Comparison of ENCODE assay signal across 7 cellular contexts in genomic region chr1:153921080-153921802, GRCh38. TPM values are rescaled to one million over a fixed set of nuclear protein-coding genes. Genes with fewer than 3 reads are reported as not detected.
DNase-seq lines count a peak whose midpoint lies in the region; ATAC-seq and TF ChIP-seq lines count a peak whose summit lies in the region.

No MANE protein-coding gene starts in this region.

- H3K4me1 ChIP-seq in iPS-18a (ENCODE audit: control insufficient read depth, low read depth, low read length): peaks cover 15% of the 10 kb centered on the region

- H3K9me3 ChIP-seq in iPS-18a (ENCODE audit: control insufficient read depth, low read depth, low read length): no peaks in the 10 kb centered on the region

- H3K4me3 ChIP-seq in iPS-18a (ENCODE audit: low read length): peak overlapping the region; percentile 98

- no peaks in the 10 kb centered on the region; the same call in 1 of the 2 replicates for H3K27me3 Mint-ChIP-seq in HFFc6 (ENCODE audit: insufficient read depth)
- no peaks in the 10 kb centered on the region for H3K27me3 Mint-ChIP-seq in activated CD8-positive, alpha-beta T cell treated with anti-CD3 and anti-CD28 coated beads for 36 hours
- no peaks in the 10 kb centered on the region for H3K27me3 Mint-ChIP-seq in stimulated activated naive CD8-positive, alpha-beta T cell treated with anti-CD3 and anti-CD28 coated beads, Interleukin-15, amount 100 ng/mL, for 72 hours

- no peaks in the 10 kb centered on the region for H3K36me3 Mint-ChIP-seq in HFFc6 (ENCODE audit: low read depth)
- H3K36me3 Mint-ChIP-seq in activated CD8-positive, alpha-beta T cell treated with anti-CD3 and anti-CD28 coated beads for 36 hours (ENCODE audit: low read depth): peaks cover 24% of the 10 kb centered on the region

- no peak for ATAC-seq in activated CD8-positive, alpha-beta T cell treated with anti-CD3 and anti-CD28 coated beads for 36 hours
- ATAC-seq in stimulated activated naive CD8-positive, alpha-beta T cell treated with anti-CD3 and anti-CD28 coated beads, Interleukin-15, amount 100 ng/mL, for 72 hours: no peak
- ATAC-seq in HG03457 (IDR thresholded peaks at IDR 0.05; ENCODE audit: unreplicated experiment): no peak

- H3K27ac Mint-ChIP-seq in HFFc6: peak overlapping the region; percentile 59
- peak overlapping the region; percentile 94 for H3K27ac Mint-ChIP-seq in activated CD8-positive, alpha-beta T cell treated with anti-CD3 and anti-CD28 coated beads for 36 hours
- H3K27ac Mint-ChIP-seq in stimulated activated naive CD8-positive, alpha-beta T cell treated with anti-CD3 and anti-CD28 coated beads, Interleukin-15, amount 100 ng/mL, for 72 hours: peak overlapping the region; percentile 1 to 97

- intact Hi-C loops in activated CD8-positive, alpha-beta T cell treated with anti-CD3 and anti-CD28 coated beads for 36 hours (cut with micrococcal nuclease): loop anchor here (5.0 kb wide), 1 partner anchor 114 kb away; no protein-coding TSS in a partner anchor

- H3K27me3 ChIP-seq in iPS-18a (ENCODE audit: control insufficient read depth, insufficient read depth, low read length): no peaks in the 10 kb centered on the region

- H3K27ac ChIP-seq in iPS-18a (ENCODE audit: low read length): peak overlapping the region; percentile 78

- H3K4me1 Mint-ChIP-seq in HFFc6 (ENCODE audit: low read depth): peaks cover 37% of the 10 kb centered on the region
- peaks cover 43% of the 10 kb centered on the region for H3K4me1 Mint-ChIP-seq in activated CD8-positive, alpha-beta T cell treated with anti-CD3 and anti-CD28 coated beads for 36 hours (ENCODE audit: low read depth)
- H3K4me1 Mint-ChIP-seq in stimulated activated naive CD8-positive, alpha-beta T cell treated with anti-CD3 and anti-CD28 coated beads, Interleukin-15, amount 100 ng/mL, for 72 hours: peaks cover 55% of the 10 kb centered on the region

- H3K9ac ChIP-seq in iPS-18a (ENCODE audit: low read length): peak overlapping the region; percentile 96

- peak overlapping the region; percentile 86 for H3K4me3 Mint-ChIP-seq in HFFc6
- peak overlapping the region; percentile 95 for H3K4me3 Mint-ChIP-seq in activated CD8-positive, alpha-beta T cell treated with anti-CD3 and anti-CD28 coated beads for 36 hours
- peak overlapping the region; percentile 75 to 89 for H3K4me3 Mint-ChIP-seq in stimulated activated naive CD8-positive, alpha-beta T cell treated with anti-CD3 and anti-CD28 coated beads, Interleukin-15, amount 100 ng/mL, for 72 hours

- POLR2A ChIA-PET in activated CD8-positive, alpha-beta T cell treated with anti-CD3 and anti-CD28 coated beads for 36 hours (lab: Charles Lee): interaction anchor here (0.6 to 9.9 kb wide), 24 partner anchors 9 to 138 kb away, joined by 3 to 126 read pairs (median 5); partner anchors contain the start of genes CREB3L4, CRTC2, DENND4B and JTB

- DNase-seq in HFFc6: no peak
- DNase-seq in activated CD8-positive, alpha-beta T cell treated with anti-CD3 and anti-CD28 coated beads for 36 hours: no peak
- DNase-seq in stimulated activated naive CD8-positive, alpha-beta T cell treated with anti-CD3 and anti-CD28 coated beads, Interleukin-15, amount 100 ng/mL, for 72 hours: no peak
- no peak for DNase-seq in NCI-H187 treated with DMSO at 0.1 percent for 48 hours (lab: John Stamatoyannopoulos, UW)
- DNase-seq in central memory CD4-positive, alpha-beta T cell: no peak

- no peaks in the 10 kb centered on the region for H3K9me3 Mint-ChIP-seq in HFFc6
- H3K9me3 Mint-ChIP-seq in activated CD8-positive, alpha-beta T cell treated with anti-CD3 and anti-CD28 coated beads for 36 hours: no peaks in the 10 kb centered on the region
- no peaks in the 10 kb centered on the region for H3K9me3 Mint-ChIP-seq in stimulated activated naive CD8-positive, alpha-beta T cell treated with anti-CD3 and anti-CD28 coated beads, Interleukin-15, amount 100 ng/mL, for 72 hours

- peaks cover 5% of the 10 kb centered on the region for H3K36me3 ChIP-seq in iPS-18a (ENCODE audit: control insufficient read depth, low read depth, low read length)

- CTCF ChIA-PET in activated CD8-positive, alpha-beta T cell treated with anti-CD3 and anti-CD28 coated beads for 36 hours (lab: Charles Lee): interaction anchor here (0.9 to 5.9 kb wide), 8 partner anchors 11 to 131 kb away, joined by 3 to 46 read pairs (median 4); partner anchors contain the start of gene DENND4B

- no peak for TF ChIP-seq CTCF in HFFc6 (IDR thresholded peaks at IDR 0.05)
- TF ChIP-seq CTCF in activated CD8-positive, alpha-beta T cell treated with anti-CD3 and anti-CD28 coated beads for 36 hours (IDR thresholded peaks at IDR 0.05): no peak

RNA-seq across cellular contexts. Expression of gene GATAD2B, which starts 1.5 kb away (rescaled TPM):
- total RNA-seq in HFFc6 (2021; fragmentation: NEBNext Ultra II Directional; extraction: Animal tissue kit (Norgen Biotek cat#: 25700)): 10 to 100 TPM; 29.3 to 40.9 (median 38.4) TPM
- 10 to 100 TPM; 59.5 to 59.8 TPM for total RNA-seq in activated CD8-positive, alpha-beta T cell treated with anti-CD3 and anti-CD28 coated beads for 36 hours

RNA-seq across cellular contexts. Expression of gene DENND4B, which starts 25.3 kb away (rescaled TPM):
- total RNA-seq in HFFc6 (2021; fragmentation: NEBNext Ultra II Directional; extraction: Animal tissue kit (Norgen Biotek cat#: 25700)): 10 to 100 TPM; 20.5 to 26.6 (median 23.4) TPM
- total RNA-seq in activated CD8-positive, alpha-beta T cell treated with anti-CD3 and anti-CD28 coated beads for 36 hours: 100 to 1,000 TPM; 102 to 107 TPM

RNA-seq across cellular contexts. Expression of gene CRTC2, which starts 37.2 kb away (rescaled TPM):
- 10 to 100 TPM; 22.3 to 31.3 (median 29.1) TPM for total RNA-seq in HFFc6 (2021; fragmentation: NEBNext Ultra II Directional; extraction: Animal tissue kit (Norgen Biotek cat#: 25700))
- total RNA-seq in activated CD8-positive, alpha-beta T cell treated with anti-CD3 and anti-CD28 coated beads for 36 hours: 10 to 100 TPM; 67.3 to 71.8 TPM

RNA-seq across cellular contexts. Expression of gene SLC39A1, which starts 42.1 kb away (rescaled TPM):
- 10 to 100 TPM; 88.8 to 95.7 (median 93.0) TPM for total RNA-seq in HFFc6 (2021; fragmentation: NEBNext Ultra II Directional; extraction: Animal tissue kit (Norgen Biotek cat#: 25700))
- 10 to 100 TPM; 40.3 to 42.2 TPM for total RNA-seq in activated CD8-positive, alpha-beta T cell treated with anti-CD3 and anti-CD28 coated beads for 36 hours

RNA-seq across cellular contexts. Expression of gene CREB3L4, which starts 46.5 kb away (rescaled TPM):
- total RNA-seq in HFFc6 (2021; fragmentation: NEBNext Ultra II Directional; extraction: Animal tissue kit (Norgen Biotek cat#: 25700)): 1 to 10 TPM; 3.6 to 4.6 (median 4.1) TPM
- 1 to 10 TPM; 8.3 to 8.8 TPM for total RNA-seq in activated CD8-positive, alpha-beta T cell treated with anti-CD3 and anti-CD28 coated beads for 36 hours
